Comparison of ENCODE assay signal across 8 cellular contexts in the genomic region with DNA sequence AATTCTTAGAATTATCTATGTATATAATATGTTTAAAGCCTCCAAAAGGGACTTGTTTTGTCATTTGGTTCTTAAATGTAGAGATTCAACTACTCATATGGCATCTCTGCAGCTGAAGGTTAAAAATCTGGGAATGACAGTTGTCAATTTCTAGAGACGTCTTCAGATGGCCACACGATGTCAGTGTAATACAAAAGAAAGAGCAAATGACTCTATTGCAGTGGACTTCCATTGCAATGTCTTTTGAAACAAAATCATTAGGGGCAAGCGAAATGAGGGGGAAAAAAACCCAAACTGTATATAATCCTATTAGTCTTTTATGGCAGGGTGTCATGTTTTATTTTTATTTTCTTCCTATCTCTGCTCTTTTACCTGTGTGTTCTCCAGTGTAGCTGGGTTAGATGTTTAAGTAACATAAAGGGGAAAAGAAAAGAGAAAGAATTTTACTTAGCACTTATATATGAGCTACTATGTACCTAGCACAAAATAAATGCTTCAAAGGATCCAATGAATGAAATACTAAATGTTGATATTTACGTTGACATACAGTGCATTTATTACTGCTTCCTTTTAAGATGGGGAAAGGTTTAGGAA. TPM values are rescaled to one million over a fixed set of nuclear protein-coding genes. Genes with fewer than 3 reads are reported as not detected.
DNase-seq lines count a peak whose midpoint lies in the region; ATAC-seq, FAIRE-seq and TF ChIP-seq lines count a peak whose summit lies in the region.

No MANE protein-coding gene starts in this region.

- no peak overlapping the region for H3K27ac ChIP-seq in kidney (ENCODE audit: low read depth in 2 of 2, low read length in 2 of 2)

- H3K9me3 ChIP-seq in kidney (ENCODE audit: control insufficient read depth in 1 of 2, low read length in 2 of 2) = no peaks in the 10 kb centered on the region

- intact Hi-C loops in kidney (cut with DNase I) = loop anchor here (10.0 kb wide), 1 partner anchor 290 kb away; no protein-coding TSS in a partner anchor

- H3K36me3 ChIP-seq in kidney (ENCODE audit: control insufficient read depth in 1 of 2, insufficient read depth in 2 of 2, low read length in 2 of 2) = no peaks in the 10 kb centered on the region

- no peaks in the 10 kb centered on the region for H3K4me1 ChIP-seq in kidney (ENCODE audit: control insufficient read depth in 1 of 2, insufficient read depth in 1 of 2, low read depth in 1 of 2, low read length in 2 of 2)

- H3K4me3 ChIP-seq in kidney (ENCODE audit: low read length in 2 of 2) = no peak overlapping the region

- FAIRE-seq in kidney (lab: Jason Lieb, UNC) = peak; percentile 59

- no peak overlapping the region for H3K9ac ChIP-seq in kidney (ENCODE audit: low read length in 2 of 2)

- TF ChIP-seq CTCF in kidney (IDR thresholded peaks at IDR 0.05; ENCODE audit: borderline replicate concordance, extremely low read depth, insufficient read depth) = peak; percentile 48

- peak; percentile 71 for DNase-seq in DMS 273 (lab: John Stamatoyannopoulos, UW; ENCODE audit: unreplicated experiment)
- peak; percentile 62 for DNase-seq in LoVo (ENCODE audit: low spot score)
- peak; percentile 53 for DNase-seq in amniotic epithelial cell (ENCODE audit: low read depth)
- no peak for DNase-seq in kidney
- DNase-seq in activated gamma-delta T cell (lab: John Stamatoyannopoulos, UW) = no peak

- ATAC-seq in HG03521 (IDR thresholded peaks at IDR 0.05; ENCODE audit: unreplicated experiment) = no peak
- ATAC-seq in HG03039 (IDR thresholded peaks at IDR 0.05; ENCODE audit: unreplicated experiment) = no peak
- ATAC-seq in HG02588 (IDR thresholded peaks at IDR 0.05; ENCODE audit: unreplicated experiment) = no peak

RNA-seq across cellular contexts. Expression of gene CCN2, which starts 26.2 kb away (rescaled TPM):
- 64.1 TPM for total RNA-seq in kidney
- 248 TPM for polyA plus RNA-seq in kidney (ENCODE audit: insufficient read depth, low read depth, low replicate concordance)

Comparison
In these comparisons a context has a peak if more than half of its experiments do, and no peak if none do; other contexts are left out.
1. DNase-seq: peak in DMS 273 (single experiment), LoVo (single experiment) and amniotic epithelial cell (single experiment); none in kidney (single experiment) and activated gamma-delta T cell (single experiment).